In the genomic region with DNA sequence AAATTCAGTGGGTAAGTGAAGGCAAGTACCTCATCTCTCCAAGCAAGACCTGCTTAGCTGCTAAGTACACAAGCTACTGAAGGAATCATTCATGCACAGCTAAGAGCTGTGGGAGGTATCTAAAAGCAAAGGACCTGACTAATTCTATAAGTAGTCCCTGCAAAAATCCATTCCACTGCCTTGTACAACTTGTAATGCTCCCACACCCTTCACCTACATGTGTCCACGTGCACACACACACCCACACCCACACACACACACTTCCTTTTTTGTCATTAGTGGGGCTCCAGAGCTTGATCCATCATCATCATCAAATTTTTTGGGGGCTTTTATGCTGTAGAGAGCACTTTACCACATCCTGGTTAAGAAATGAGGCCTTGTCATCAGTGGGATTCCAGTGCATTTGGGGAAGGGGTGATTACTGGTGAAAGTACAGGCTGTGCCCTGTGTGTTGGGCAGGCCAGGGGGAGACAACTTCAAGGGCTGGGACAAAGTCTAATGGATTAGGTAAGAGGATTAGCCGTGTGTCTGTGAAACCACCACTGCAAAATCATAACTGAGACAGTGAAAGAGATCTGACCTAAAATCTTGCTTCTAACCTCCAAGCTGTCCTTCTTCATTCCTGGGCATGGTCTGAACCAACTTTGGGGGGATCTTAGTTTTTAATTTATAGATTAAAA, we compare ENCODE assay signal across 14 cellular contexts. TPM values are rescaled to one million over a fixed set of nuclear protein-coding genes. Genes with fewer than 3 reads are reported as not detected.
A peak's percentile ranks its signal among the peaks of the same experiment; 100 is the strongest.
DNase-seq lines count a peak whose midpoint lies in the region; ATAC-seq and TF ChIP-seq lines count a peak whose summit lies in the region.
"Not testable (repeated sequence)": the region's sequence is repeated elsewhere in the genome, so short reads cannot be mapped to it uniquely, and the experiment has no call there.
"Had no signal": no experiment of that assay in that cellular context is flagged by ENCODE, and none has a peak within 500 bp of the region (broad histone marks: within the 10 kb centered on the region; RNA-seq: fewer than 3 reads in every experiment).

No MANE protein-coding gene starts in this region.

- not testable (repeated sequence) for H3K4me3 ChIP-seq in mammary epithelial cell (replicated peaks in 1 of 3; ENCODE audit: insufficient read depth in 1 of 3, low read depth in 2 of 3, low read length in 3 of 3); hepatocyte; right lobe of liver

- H3K79me2 ChIP-seq in mammary epithelial cell (ENCODE audit: insufficient read depth, low read length); hepatocyte: not testable (repeated sequence)

- H3K27ac ChIP-seq in mammary epithelial cell (ENCODE audit: insufficient read depth, low read depth, low read length): not testable (repeated sequence)
- H3K27ac ChIP-seq in hepatocyte: peak overlapping the region; percentile 33
- H3K27ac ChIP-seq in right lobe of liver: peak overlapping the region in 2 of 3 donors; percentile 38 to 54

- TF ChIP-seq CTCF in mammary epithelial cell (conservative IDR thresholded peaks at IDR 0.05 in 1 of 2, IDR thresholded peaks at IDR 0.05 in 1 of 2; ENCODE audit: extremely low read depth in 1 of 2, insufficient read depth in 1 of 2, low read depth in 1 of 2, low read length in 2 of 2); hepatocyte (IDR thresholded peaks at IDR 0.05; ENCODE audit: poor library complexity); right lobe of liver (IDR thresholded peaks at IDR 0.05): not testable (repeated sequence)

- dilution Hi-C loops in mammary epithelial cell (cut with HindIII; ENCODE audit: low sequenced_read_pairs): not testable (repeated sequence)

- WGBS in mammary epithelial cell (ENCODE audit: low coverage, missing lambda C conversion rate): 60% methylated on average over 2 of the region's 2 CpGs
- 48% methylated on average over 2 of the region's 2 CpGs for WGBS in hepatocyte (ENCODE audit: low lambda C conversion rate, missing lambda C conversion rate)
- 13% methylated on average over 2 of the region's 2 CpGs for WGBS in right lobe of liver (ENCODE audit: insufficient coverage, low coverage, low lambda C conversion rate, missing lambda C conversion rate)

- not testable (repeated sequence) for H3K4me2 ChIP-seq in mammary epithelial cell (ENCODE audit: insufficient read depth, low read depth, low read length); hepatocyte

- ATAC-seq in GM18519 (IDR thresholded peaks at IDR 0.05; ENCODE audit: low FRiP score, unreplicated experiment) (peak; percentile 68), HG02759 (IDR thresholded peaks at IDR 0.05; ENCODE audit: unreplicated experiment) (peak; percentile 70), HG03565 (IDR thresholded peaks at IDR 0.05; ENCODE audit: unreplicated experiment) (peak; percentile 55), right lobe of liver (peak; percentile 86 to 88 (median 88))

- not testable (repeated sequence) for H3K36me3 ChIP-seq in mammary epithelial cell (ENCODE audit: insufficient read depth, low read length); hepatocyte (replicated peaks; ENCODE audit: insufficient read depth, low read depth); right lobe of liver

- in situ Hi-C loops in mammary epithelial cell (cut with MboI; ENCODE audit: low sequenced_read_pairs in 2 of 2): not testable (repeated sequence)

- TF ChIP-seq POLR2A in right lobe of liver (IDR thresholded peaks at IDR 0.05): not testable (repeated sequence)

- intact Hi-C loops in mammary epithelial cell (cut with micrococcal nuclease); right lobe of liver (cut with DNase I): not testable (repeated sequence)

- CTCF ChIA-PET in mammary epithelial cell (lab: Charles Lee; ENCODE audit: low non-redundant PET): not testable (repeated sequence)

- peak; percentile 39 for DNase-seq in DMS79 (lab: John Stamatoyannopoulos, UW)
- peak; percentile 14 for DNase-seq in mammary epithelial cell
- not testable (repeated sequence) for DNase-seq in hepatocyte (ENCODE audit: low spot score); right lobe of liver

- H3K4me1 ChIP-seq in mammary epithelial cell (ENCODE audit: insufficient read depth, low read length): not testable (repeated sequence)
- H3K4me1 ChIP-seq in hepatocyte (ENCODE audit: insufficient read depth) (peaks cover 14% of the 10 kb centered on the region), right lobe of liver (peaks cover 0 to 19% (median 4%) of the 10 kb centered on the region in 4 donors)

- not testable (repeated sequence) for H4K20me1 ChIP-seq in mammary epithelial cell (ENCODE audit: insufficient read depth, low read length); hepatocyte (ENCODE audit: insufficient read depth, poor library complexity, severe bottlenecking)

- not testable (repeated sequence) for H3K27me3 ChIP-seq in mammary epithelial cell (ENCODE audit: insufficient read depth, low read length); hepatocyte; right lobe of liver

- H3K9me3 ChIP-seq in mammary epithelial cell (replicated peaks; ENCODE audit: insufficient read depth, low read length); hepatocyte (ENCODE audit: low read depth); right lobe of liver: not testable (repeated sequence)

- not testable (repeated sequence) for BruUV-seq in mammary epithelial cell (replicated peaks; lab: Mats Ljungman, UMichigan)

- not testable (repeated sequence) for H3K9me2 ChIP-seq in hepatocyte (replicated peaks; ENCODE audit: insufficient read depth)

- not testable (repeated sequence) for H3K9ac ChIP-seq in mammary epithelial cell (ENCODE audit: insufficient read depth, low read length)

- H2AFZ ChIP-seq in mammary epithelial cell (ENCODE audit: low read depth, low read length); hepatocyte: not testable (repeated sequence)

RNA-seq across cellular contexts. Expression of a gene that starts 19.1 kb away (rescaled TPM):
- total RNA-seq in mammary epithelial cell (10 to 100 TPM; 18.7 to 25.7 TPM), hepatocyte (112 and 116 TPM in 2 replicates), right lobe of liver (100 to 1,000 TPM in 5 of 6 experiments, 10 to 100 TPM in 1; 87.1 to 380 (median 236) TPM)
- polyA plus RNA-seq in mammary epithelial cell (37.7 TPM), hepatocyte (63.0 and 81.8 TPM in 2 replicates)
- 26.8 TPM for polyA minus RNA-seq in mammary epithelial cell

RNA-seq across cellular contexts. Expression of a gene that starts 47.4 kb away (rescaled TPM):
- not detected for total RNA-seq in mammary epithelial cell
- polyA plus RNA-seq in mammary epithelial cell: not detected
- not detected for polyA minus RNA-seq in mammary epithelial cell
- not detected in 2 replicates for total RNA-seq in hepatocyte
- polyA plus RNA-seq in hepatocyte: 0.19 TPM in 1 of 2 replicates, not detected in the other
- total RNA-seq in right lobe of liver: under 1 TPM in 1 of 6 experiments, not detected in 5; 0.32 TPM
- total RNA-seq: A172; Calu3; CD4-positive, alpha-beta memory T cell; OCI-LY7; T-cell had no signal
- polyA plus RNA-seq: BJ; CD4-positive, alpha-beta memory T cell; SK-N-SH had no signal
